8 cellular contexts compared by ENCODE assay signal in genomic region chr17:7930841-7931631, GRCh38. TPM values are rescaled to one million over a fixed set of nuclear protein-coding genes. Genes with fewer than 3 reads are reported as not detected.
DNase-seq lines count a peak whose midpoint lies in the region; ATAC-seq, FAIRE-seq and TF ChIP-seq lines count a peak whose summit lies in the region.

No MANE protein-coding gene starts in this region.

- no peaks in the 10 kb centered on the region for H3K27me3 Mint-ChIP-seq in activated T-cell treated with anti-CD3 and anti-CD28 coated beads, Interleukin-2, amount 50 U/mL, for 72 hours (ENCODE audit: low read depth)

- TF ChIP-seq POLR2A in adrenal gland (IDR thresholded peaks at IDR 0.05) (no peak), HepG2 (IDR thresholded peaks at IDR 0.05; ENCODE audit: insufficient read depth in 1 of 2, low read depth in 2 of 2, low read length in 2 of 2) (no peak)

- peak overlapping the region; percentile 77 for H3K9ac ChIP-seq in HepG2 (ENCODE audit: insufficient read depth, low read depth, low read length)

- in situ Hi-C loops in HepG2 (cut with HindIII; ENCODE audit: extremely low pct_ligation_motif_present, low pct_unique_long_range_greater_than_20kb): no loop called here

- 38 to 41% (median 39%) methylated on average over 20 of the region's 20 CpGs for WGBS in adrenal gland, 4 donors
- WGBS in HepG2 (ENCODE audit: low lambda C conversion rate): 34% methylated on average over 18 of the region's 20 CpGs

- H3K36me3 ChIP-seq in adrenal gland (replicated peaks in 1 of 2) (peaks cover 0 to 1% of the 10 kb centered on the region in 2 donors), HepG2 (replicated peaks in 1 of 2; ENCODE audit: control insufficient read depth in 1 of 2, insufficient read depth in 2 of 2, low read length in 2 of 2) (peaks cover 1 to 6% of the 10 kb centered on the region in 2 experiments; a peak in 4 of 5 replicates), tibial artery (peaks cover under 1 to 19% (median 3%) of the 10 kb centered on the region in 3 donors)

- H3K27ac Mint-ChIP-seq in activated T-cell treated with anti-CD3 and anti-CD28 coated beads, Interleukin-2, amount 50 U/mL, for 72 hours: no peak overlapping the region

- peak overlapping the region; percentile 87 to 96 for H3K4me3 Mint-ChIP-seq in activated T-cell treated with anti-CD3 and anti-CD28 coated beads, Interleukin-2, amount 50 U/mL, for 72 hours

- H3K4me3 ChIP-seq in adrenal gland (peak overlapping the region; percentile 55 to 80 (median 73)), HepG2 (replicated peaks in 1 of 3; ENCODE audit: insufficient read depth in 1 of 3, low read depth in 2 of 3, low read length in 3 of 3) (peak overlapping the region; percentile 80 to 93 (median 85)), tibial artery (peak overlapping the region; percentile 74 to 82)

- POLR2A ChIA-PET in HepG2 (lab: Yijun Ruan, JAX): interaction anchor here (0.6 to 3.6 kb wide), 11 partner anchors 9 to 97 kb away, joined by 3 to 27 read pairs (median 4); partner anchors contain the start of genes KDM6B, NAA38 and RNF227

- H3K79me2 ChIP-seq in HepG2 (ENCODE audit: insufficient read depth, low read length): peaks cover 14% of the 10 kb centered on the region

- TSS peak; percentile 83 for BruUV-seq in HepG2 (replicated peaks; lab: Mats Ljungman, UMichigan)

- peaks cover 16 to 19% of the 10 kb centered on the region in 2 donors for H3K4me1 ChIP-seq in adrenal gland (replicated peaks in 1 of 2)
- H3K4me1 ChIP-seq in HepG2 (ENCODE audit: insufficient read depth, low read length): peaks cover 26% of the 10 kb centered on the region
- H3K4me1 ChIP-seq in tibial artery: peaks cover 0 to 38% (median 25%) of the 10 kb centered on the region in 4 donors

- no peak for FAIRE-seq in HepG2 (lab: Jason Lieb, UNC)

- CTCF ChIA-PET in HepG2 (lab: Yijun Ruan, JAX; ENCODE audit: low intra/inter-chr PET ratio, low total read pairs): no interaction called here

- H3K4me2 ChIP-seq in HepG2 (ENCODE audit: low read depth, low read length): peak overlapping the region; percentile 68

- H3K4me1 Mint-ChIP-seq in activated T-cell treated with anti-CD3 and anti-CD28 coated beads, Interleukin-2, amount 50 U/mL, for 72 hours (ENCODE audit: low read depth): peaks cover 51% of the 10 kb centered on the region

- no peak overlapping the region for H2AFZ ChIP-seq in HepG2 (ENCODE audit: low read length)

- TF ChIP-seq RAD21 in HepG2 (CRISPR knock-in tag; IDR thresholded peaks at IDR 0.05): no peak

- no peak for DNase-seq in activated T-cell treated with anti-CD3 and anti-CD28 coated beads, Interleukin-2, amount 50 U/mL, for 72 hours
- DNase-seq in activated T-cell treated with anti-CD3 and anti-CD28 coated beads for 4 hours (no peak), adrenal gland (no peak), HepG2 (ENCODE audit: low spot score) (no peak), tibial artery (no peak), ureter (ENCODE audit: low spot score) (no peak), EL (no peak), GM20000 (ENCODE audit: low spot score) (no peak)

- H3K27me3 ChIP-seq in adrenal gland: no peaks in the 10 kb centered on the region
- no peaks in the 10 kb centered on the region; a peak in 1 of 5 replicates for H3K27me3 ChIP-seq in HepG2 (ENCODE audit: control insufficient read depth in 1 of 2, insufficient read depth in 2 of 2, low read length in 2 of 2)
- peaks cover 0 to 10% of the 10 kb centered on the region in 2 donors for H3K27me3 ChIP-seq in tibial artery

- H3K36me3 Mint-ChIP-seq in activated T-cell treated with anti-CD3 and anti-CD28 coated beads, Interleukin-2, amount 50 U/mL, for 72 hours (ENCODE audit: insufficient read depth in 2 of 2): peaks cover 5 to 7% of the 10 kb centered on the region in 2 donors

- H3K27ac ChIP-seq in adrenal gland (peak overlapping the region in 3 of 5 donors; percentile 7 to 72 (median 64)), HepG2 (ENCODE audit: extremely low read length, insufficient read depth, low read length) (peak overlapping the region; percentile 49), tibial artery (peak overlapping the region; percentile 56 to 78)

- no peak for ATAC-seq in activated T-cell treated with anti-CD3 and anti-CD28 coated beads, Interleukin-2, amount 50 U/mL, for 72 hours (replicated peaks in 1 of 2)
- ATAC-seq in HepG2: peak; percentile 21

- TF ChIP-seq CTCF in adrenal gland (IDR thresholded peaks at IDR 0.05) (no peak), HepG2 (CRISPR knock-in tag; IDR thresholded peaks at IDR 0.05) (no peak), tibial artery (IDR thresholded peaks at IDR 0.05) (no peak), GM20000 (IDR thresholded peaks at IDR 0.05; ENCODE audit: extremely low read depth, missing control alignments) (no peak)

- intact Hi-C loops in adrenal gland (cut with DNase I) (loop anchor here in 1 of 2 donors (10.0 kb wide), 1 partner anchor 54 kb away; no protein-coding TSS in a partner anchor), HepG2 (cut with micrococcal nuclease; ENCODE audit: unreplicated experiment) (loop anchor here (5.0 kb wide), 1 partner anchor 56 kb away; no protein-coding TSS in a partner anchor), tibial artery (cut with DNase I; ENCODE audit: low total_unique reads) (no loop called here)

- H3K9me3 Mint-ChIP-seq in activated T-cell treated with anti-CD3 and anti-CD28 coated beads, Interleukin-2, amount 50 U/mL, for 72 hours: no peaks in the 10 kb centered on the region

- H3K9me3 ChIP-seq in adrenal gland (replicated peaks in 1 of 3) (no peaks in the 10 kb centered on the region), HepG2 (ENCODE audit: low read length) (no peaks in the 10 kb centered on the region), tibial artery (no peaks in the 10 kb centered on the region)

- H4K20me1 ChIP-seq in HepG2 (ENCODE audit: insufficient read depth, low read length): no peaks in the 10 kb centered on the region

- TF ChIP-seq EP300 in HepG2 (IDR thresholded peaks at IDR 0.05; ENCODE audit: low read depth in 2 of 2, low read length in 2 of 2) (no peak), HepG2 (CRISPR knock-in tag; IDR thresholded peaks at IDR 0.05; ENCODE audit: borderline replicate concordance) (no peak)

RNA-seq across cellular contexts. Expression of gene TRAPPC1, which starts 0.7 kb away (rescaled TPM):
- 100 to 1,000 TPM; 139 to 150 TPM for total RNA-seq in activated T-cell treated with anti-CD3 and anti-CD28 coated beads, Interleukin-2, amount 50 U/mL, for 72 hours
- total RNA-seq in adrenal gland (100 to 1,000 TPM in 4 of 8 donors, 10 to 100 TPM in 4; 48.6 to 161 (median 100) TPM), HepG2 (2016; rRNA removed; fragmentation: Illumina TruSeq; extraction: Trizol) (28.1 and 36.9 TPM in 2 replicates), ureter (166 TPM)
- polyA plus RNA-seq in adrenal gland (100 to 1,000 TPM; 131 to 220 (median 166) TPM), HepG2 (2011; rRNA removed) (44.9 and 46.7 TPM in 2 replicates)
- 18.6 and 30.6 TPM in 2 replicates for total RNA-seq in HepG2 (2016; cell fraction: cytosol; rRNA removed; fragmentation: Illumina TruSeq; extraction: Trizol; ENCODE audit: low read depth)
- 26.6 and 30.5 TPM in 2 replicates for total RNA-seq in HepG2 (2016; cell fraction: insoluble cytoplasmic fraction; rRNA removed; fragmentation: Illumina TruSeq; extraction: Trizol)
- total RNA-seq in HepG2 (2016; cell fraction: membrane; rRNA removed; fragmentation: Illumina TruSeq; extraction: Trizol): 27.2 and 41.0 TPM in 2 replicates
- 16.5 and 21.7 TPM in 2 replicates for total RNA-seq in HepG2 (2016; cell fraction: nucleus; rRNA removed; fragmentation: Illumina TruSeq; extraction: Trizol)
- polyA plus RNA-seq in HepG2 (2011; cell fraction: cytosol; rRNA removed): 117 and 121 TPM in 2 replicates
- 33.8 and 41.2 TPM in 2 replicates for polyA plus RNA-seq in HepG2 (2011; cell fraction: nucleus; rRNA removed)
- 82.0 and 92.0 TPM in 2 replicates for polyA plus RNA-seq in HepG2 (2012)
- 119 and 155 TPM in 2 replicates for polyA plus RNA-seq in HepG2 (2016; cell fraction: cytosol; fragmentation: Illumina TruSeq; extraction: Trizol; ENCODE audit: low read depth)
- 128 and 160 TPM in 2 replicates for polyA plus RNA-seq in HepG2 (2016; cell fraction: insoluble cytoplasmic fraction; fragmentation: Illumina TruSeq; extraction: Trizol; ENCODE audit: low read depth)
- polyA plus RNA-seq in HepG2 (2016; cell fraction: membrane; fragmentation: Illumina TruSeq; extraction: Trizol; ENCODE audit: low read depth): 121 and 142 TPM in 2 replicates
- polyA plus RNA-seq in HepG2 (2016; cell fraction: nucleus; fragmentation: Illumina TruSeq; extraction: Trizol; ENCODE audit: insufficient read depth, low read depth): 73.6 and 93.7 TPM in 2 replicates
- polyA minus RNA-seq in HepG2 (2011; rRNA and poly(A)+ RNA removed; ENCODE audit: low replicate concordance): 54.8 and 75.7 TPM in 2 replicates
- 33.8 and 43.0 TPM in 2 replicates for polyA minus RNA-seq in HepG2 (2011; cell fraction: cytosol; rRNA and poly(A)+ RNA removed)
- 13.0 and 16.9 TPM in 2 replicates for polyA minus RNA-seq in HepG2 (2011; cell fraction: nucleus; rRNA and poly(A)+ RNA removed)

RNA-seq across cellular contexts. Expression of gene CNTROB, which starts 1.0 kb away (rescaled TPM):
- 10 to 100 TPM; 61.0 to 62.6 TPM for total RNA-seq in activated T-cell treated with anti-CD3 and anti-CD28 coated beads, Interleukin-2, amount 50 U/mL, for 72 hours
- 10 to 100 TPM; 11.8 to 27.1 (median 19.2) TPM for total RNA-seq in adrenal gland
- polyA plus RNA-seq in adrenal gland: 10 to 100 TPM; 14.8 to 85.2 (median 48.1) TPM
- 13.3 and 24.1 TPM in 2 replicates for total RNA-seq in HepG2 (2016; rRNA removed; fragmentation: Illumina TruSeq; extraction: Trizol)
- 8.1 and 9.3 TPM in 2 replicates for total RNA-seq in HepG2 (2016; cell fraction: cytosol; rRNA removed; fragmentation: Illumina TruSeq; extraction: Trizol; ENCODE audit: low read depth)
- total RNA-seq in HepG2 (2016; cell fraction: insoluble cytoplasmic fraction; rRNA removed; fragmentation: Illumina TruSeq; extraction: Trizol): 11.9 and 23.0 TPM in 2 replicates
- 10.1 and 11.2 TPM in 2 replicates for total RNA-seq in HepG2 (2016; cell fraction: membrane; rRNA removed; fragmentation: Illumina TruSeq; extraction: Trizol)
- 23.2 and 26.4 TPM in 2 replicates for total RNA-seq in HepG2 (2016; cell fraction: nucleus; rRNA removed; fragmentation: Illumina TruSeq; extraction: Trizol)
- polyA plus RNA-seq in HepG2 (2011; rRNA removed): 21.2 and 24.3 TPM in 2 replicates
- polyA plus RNA-seq in HepG2 (2011; cell fraction: cytosol; rRNA removed): 10.6 and 11.9 TPM in 2 replicates
- polyA plus RNA-seq in HepG2 (2011; cell fraction: nucleus; rRNA removed): 64.8 and 74.8 TPM in 2 replicates
- 14.3 and 16.3 TPM in 2 replicates for polyA plus RNA-seq in HepG2 (2012)
- polyA plus RNA-seq in HepG2 (2016; cell fraction: cytosol; fragmentation: Illumina TruSeq; extraction: Trizol; ENCODE audit: low read depth): 3.0 and 3.9 TPM in 2 replicates
- polyA plus RNA-seq in HepG2 (2016; cell fraction: insoluble cytoplasmic fraction; fragmentation: Illumina TruSeq; extraction: Trizol; ENCODE audit: low read depth): 12.3 and 14.2 TPM in 2 replicates
- polyA plus RNA-seq in HepG2 (2016; cell fraction: membrane; fragmentation: Illumina TruSeq; extraction: Trizol; ENCODE audit: low read depth): 8.2 and 9.5 TPM in 2 replicates
- 68.1 and 69.5 TPM in 2 replicates for polyA plus RNA-seq in HepG2 (2016; cell fraction: nucleus; fragmentation: Illumina TruSeq; extraction: Trizol; ENCODE audit: insufficient read depth, low read depth)
- polyA minus RNA-seq in HepG2 (2011; rRNA and poly(A)+ RNA removed; ENCODE audit: low replicate concordance): 18.0 and 57.0 TPM in 2 replicates
- polyA minus RNA-seq in HepG2 (2011; cell fraction: cytosol; rRNA and poly(A)+ RNA removed): 5.4 and 5.7 TPM in 2 replicates
- polyA minus RNA-seq in HepG2 (2011; cell fraction: nucleus; rRNA and poly(A)+ RNA removed): 26.5 and 33.7 TPM in 2 replicates
- total RNA-seq in ureter: 25.6 TPM

RNA-seq across cellular contexts. Expression of gene KCNAB3, which starts 1.4 kb away (rescaled TPM):
- 10 to 100 TPM; 10.2 to 10.3 TPM for total RNA-seq in activated T-cell treated with anti-CD3 and anti-CD28 coated beads, Interleukin-2, amount 50 U/mL, for 72 hours
- total RNA-seq in adrenal gland (1 to 10 TPM in 1 of 8 donors, under 1 TPM in 5, not detected in 2; 0.12 to 1.9 (median 0.36) TPM), HepG2 (2016; rRNA removed; fragmentation: Illumina TruSeq; extraction: Trizol) (0.29 TPM in 1 of 2 replicates, not detected in the other), ureter (7.9 TPM)
- polyA plus RNA-seq in adrenal gland (1 to 10 TPM in 2 of 3 donors, under 1 TPM in 1; 0.27 to 4.2 (median 3.4) TPM), HepG2 (2011; rRNA removed) (0.88 and 0.95 TPM in 2 replicates)
- total RNA-seq in HepG2 (2016; cell fraction: cytosol; rRNA removed; fragmentation: Illumina TruSeq; extraction: Trizol; ENCODE audit: low read depth): not detected in 2 replicates
- 0.41 TPM in 1 of 2 replicates, not detected in the other for total RNA-seq in HepG2 (2016; cell fraction: insoluble cytoplasmic fraction; rRNA removed; fragmentation: Illumina TruSeq; extraction: Trizol)
- total RNA-seq in HepG2 (2016; cell fraction: membrane; rRNA removed; fragmentation: Illumina TruSeq; extraction: Trizol): 0.15 TPM in 1 of 2 replicates, not detected in the other
- total RNA-seq in HepG2 (2016; cell fraction: nucleus; rRNA removed; fragmentation: Illumina TruSeq; extraction: Trizol): 0.69 and 1.2 TPM in 2 replicates
- polyA plus RNA-seq in HepG2 (2011; cell fraction: cytosol; rRNA removed): 0.18 and 0.21 TPM in 2 replicates
- 11.7 and 15.6 TPM in 2 replicates for polyA plus RNA-seq in HepG2 (2011; cell fraction: nucleus; rRNA removed)
- 1.0 and 1.1 TPM in 2 replicates for polyA plus RNA-seq in HepG2 (2012)
- 0.07 and 0.08 TPM in 2 replicates for polyA plus RNA-seq in HepG2 (2016; cell fraction: cytosol; fragmentation: Illumina TruSeq; extraction: Trizol; ENCODE audit: low read depth)
- polyA plus RNA-seq in HepG2 (2016; cell fraction: insoluble cytoplasmic fraction; fragmentation: Illumina TruSeq; extraction: Trizol; ENCODE audit: low read depth): not detected in 2 replicates
- polyA plus RNA-seq in HepG2 (2016; cell fraction: membrane; fragmentation: Illumina TruSeq; extraction: Trizol; ENCODE audit: low read depth): 0.08 TPM in 1 of 2 replicates, not detected in the other
- 6.5 and 7.3 TPM in 2 replicates for polyA plus RNA-seq in HepG2 (2016; cell fraction: nucleus; fragmentation: Illumina TruSeq; extraction: Trizol; ENCODE audit: insufficient read depth, low read depth)
- polyA minus RNA-seq in HepG2 (2011; rRNA and poly(A)+ RNA removed; ENCODE audit: low replicate concordance): 0.70 and 2.1 TPM in 2 replicates
- polyA minus RNA-seq in HepG2 (2011; cell fraction: cytosol; rRNA and poly(A)+ RNA removed): not detected in 2 replicates
- polyA minus RNA-seq in HepG2 (2011; cell fraction: nucleus; rRNA and poly(A)+ RNA removed): 3.7 and 7.5 TPM in 2 replicates

RNA-seq across cellular contexts. Expression of gene RNF227, which starts 14.9 kb away (rescaled TPM):
- 1 to 10 TPM; 2.5 to 3.7 TPM for total RNA-seq in activated T-cell treated with anti-CD3 and anti-CD28 coated beads, Interleukin-2, amount 50 U/mL, for 72 hours
- total RNA-seq in adrenal gland (10 to 100 TPM in 1 of 8 donors, 1 to 10 TPM in 7; 1.1 to 17.3 (median 3.0) TPM), HepG2 (2016; rRNA removed; fragmentation: Illumina TruSeq; extraction: Trizol) (0.20 and 0.38 TPM in 2 replicates), ureter (2.5 TPM)
- polyA plus RNA-seq in adrenal gland (1 to 10 TPM; 1.7 to 5.2 (median 3.3) TPM), HepG2 (2011; rRNA removed) (0.79 and 0.94 TPM in 2 replicates)
- total RNA-seq in HepG2 (2016; cell fraction: cytosol; rRNA removed; fragmentation: Illumina TruSeq; extraction: Trizol; ENCODE audit: low read depth): 0.10 TPM in 1 of 2 replicates, not detected in the other
- total RNA-seq in HepG2 (2016; cell fraction: insoluble cytoplasmic fraction; rRNA removed; fragmentation: Illumina TruSeq; extraction: Trizol): 0.37 and 0.41 TPM in 2 replicates
- total RNA-seq in HepG2 (2016; cell fraction: membrane; rRNA removed; fragmentation: Illumina TruSeq; extraction: Trizol): 0.21 and 0.22 TPM in 2 replicates
- total RNA-seq in HepG2 (2016; cell fraction: nucleus; rRNA removed; fragmentation: Illumina TruSeq; extraction: Trizol): 0.22 and 0.56 TPM in 2 replicates
- 1.7 and 3.4 TPM in 2 replicates for polyA plus RNA-seq in HepG2 (2011; cell fraction: cytosol; rRNA removed)
- 0.79 and 4.8 TPM in 2 replicates for polyA plus RNA-seq in HepG2 (2011; cell fraction: nucleus; rRNA removed)
- 0.68 and 0.79 TPM in 2 replicates for polyA plus RNA-seq in HepG2 (2012)
- 0.15 and 0.16 TPM in 2 replicates for polyA plus RNA-seq in HepG2 (2016; cell fraction: cytosol; fragmentation: Illumina TruSeq; extraction: Trizol; ENCODE audit: low read depth)
- polyA plus RNA-seq in HepG2 (2016; cell fraction: insoluble cytoplasmic fraction; fragmentation: Illumina TruSeq; extraction: Trizol; ENCODE audit: low read depth): 0.49 and 0.63 TPM in 2 replicates
- 0.23 and 0.33 TPM in 2 replicates for polyA plus RNA-seq in HepG2 (2016; cell fraction: membrane; fragmentation: Illumina TruSeq; extraction: Trizol; ENCODE audit: low read depth)
- polyA plus RNA-seq in HepG2 (2016; cell fraction: nucleus; fragmentation: Illumina TruSeq; extraction: Trizol; ENCODE audit: insufficient read depth, low read depth): 1.5 and 2.2 TPM in 2 replicates
- polyA minus RNA-seq in HepG2 (2011; rRNA and poly(A)+ RNA removed; ENCODE audit: low replicate concordance): 0.22 and 3.6 TPM in 2 replicates
- polyA minus RNA-seq in HepG2 (2011; cell fraction: cytosol; rRNA and poly(A)+ RNA removed): 0.20 and 0.26 TPM in 2 replicates
- 0.25 and 0.64 TPM in 2 replicates for polyA minus RNA-seq in HepG2 (2011; cell fraction: nucleus; rRNA and poly(A)+ RNA removed)

RNA-seq across cellular contexts. Expression of gene CHD3, which starts 42.4 kb away (rescaled TPM):
- total RNA-seq in activated T-cell treated with anti-CD3 and anti-CD28 coated beads, Interleukin-2, amount 50 U/mL, for 72 hours: 100 to 1,000 TPM; 133 to 140 TPM
- 100 to 1,000 TPM in 2 of 8 donors, 10 to 100 TPM in 6; 75.8 to 123 (median 91.5) TPM for total RNA-seq in adrenal gland
- 100 to 1,000 TPM in 2 of 3 donors, 10 to 100 TPM in 1; 43.8 to 326 (median 104) TPM for polyA plus RNA-seq in adrenal gland
- 3.3 and 3.7 TPM in 2 replicates for total RNA-seq in HepG2 (2016; rRNA removed; fragmentation: Illumina TruSeq; extraction: Trizol)
- 0.20 and 0.53 TPM in 2 replicates for total RNA-seq in HepG2 (2016; cell fraction: cytosol; rRNA removed; fragmentation: Illumina TruSeq; extraction: Trizol; ENCODE audit: low read depth)
- total RNA-seq in HepG2 (2016; cell fraction: insoluble cytoplasmic fraction; rRNA removed; fragmentation: Illumina TruSeq; extraction: Trizol): 1.6 and 3.6 TPM in 2 replicates
- 1.1 and 3.2 TPM in 2 replicates for total RNA-seq in HepG2 (2016; cell fraction: membrane; rRNA removed; fragmentation: Illumina TruSeq; extraction: Trizol)
- total RNA-seq in HepG2 (2016; cell fraction: nucleus; rRNA removed; fragmentation: Illumina TruSeq; extraction: Trizol): 4.7 and 9.3 TPM in 2 replicates
- 2.7 and 3.3 TPM in 2 replicates for polyA plus RNA-seq in HepG2 (2011; rRNA removed)
- 1.8 and 1.9 TPM in 2 replicates for polyA plus RNA-seq in HepG2 (2011; cell fraction: cytosol; rRNA removed)
- 21.5 and 21.6 TPM in 2 replicates for polyA plus RNA-seq in HepG2 (2011; cell fraction: nucleus; rRNA removed)
- polyA plus RNA-seq in HepG2 (2012): 6.4 and 10.0 TPM in 2 replicates
- polyA plus RNA-seq in HepG2 (2016; cell fraction: cytosol; fragmentation: Illumina TruSeq; extraction: Trizol; ENCODE audit: low read depth): 0.57 and 0.75 TPM in 2 replicates
- 1.8 and 5.2 TPM in 2 replicates for polyA plus RNA-seq in HepG2 (2016; cell fraction: insoluble cytoplasmic fraction; fragmentation: Illumina TruSeq; extraction: Trizol; ENCODE audit: low read depth)
- 1.1 and 1.3 TPM in 2 replicates for polyA plus RNA-seq in HepG2 (2016; cell fraction: membrane; fragmentation: Illumina TruSeq; extraction: Trizol; ENCODE audit: low read depth)
- 15.5 and 16.4 TPM in 2 replicates for polyA plus RNA-seq in HepG2 (2016; cell fraction: nucleus; fragmentation: Illumina TruSeq; extraction: Trizol; ENCODE audit: insufficient read depth, low read depth)
- polyA minus RNA-seq in HepG2 (2011; rRNA and poly(A)+ RNA removed; ENCODE audit: low replicate concordance): 8.0 and 73.1 TPM in 2 replicates
- 3.3 and 3.9 TPM in 2 replicates for polyA minus RNA-seq in HepG2 (2011; cell fraction: cytosol; rRNA and poly(A)+ RNA removed)
- polyA minus RNA-seq in HepG2 (2011; cell fraction: nucleus; rRNA and poly(A)+ RNA removed): 9.1 and 12.4 TPM in 2 replicates
- total RNA-seq in ureter: 225 TPM
